In the genomic region with DNA sequence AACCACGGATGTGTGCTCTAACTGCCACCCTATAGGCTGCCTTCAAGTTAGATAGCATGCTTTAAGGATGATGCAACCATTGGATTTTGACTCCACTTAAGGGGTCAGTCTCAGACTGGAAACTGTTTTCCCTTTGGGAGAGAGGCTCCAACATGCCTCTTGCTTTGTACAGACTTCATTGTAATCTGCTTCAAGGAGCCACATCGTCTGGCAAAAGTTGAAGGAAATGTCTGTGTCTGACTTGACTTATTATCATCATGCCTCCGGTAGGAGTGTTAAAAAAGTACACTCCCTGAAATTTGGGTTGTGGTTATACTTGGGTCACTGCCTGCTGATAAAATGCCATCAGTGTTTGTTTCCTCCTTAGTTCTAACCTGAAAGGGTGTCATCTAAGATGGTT, we compare ENCODE assay signal across 14 cellular contexts.
DNase-seq lines count a peak whose midpoint lies in the region; ATAC-seq and TF ChIP-seq lines count a peak whose summit lies in the region.
"Had no signal": no experiment of that assay in that cellular context is flagged by ENCODE, and none has a peak within 500 bp of the region (broad histone marks: within the 10 kb centered on the region; RNA-seq: fewer than 3 reads in every experiment).

No MANE protein-coding gene starts in this region.

- H3K9me2 ChIP-seq in PC-9 (ENCODE audit: insufficient read depth), result no peaks in the 10 kb centered on the region

- H3K27ac ChIP-seq in PC-9, result no peak overlapping the region
- no peak overlapping the region for H3K27ac ChIP-seq in neural progenitor cell
- H3K27ac ChIP-seq in suprapubic skin, result no peak overlapping the region
- H3K27ac ChIP-seq: adrenal gland, VCaP had no signal

- TF ChIP-seq EP300 in suprapubic skin (IDR thresholded peaks at IDR 0.05), result no peak

- H3K27me3 Mint-ChIP-seq in neural progenitor cell (ENCODE audit: insufficient read depth, low read depth), result no peaks in the 10 kb centered on the region
- H3K27me3 Mint-ChIP-seq: CD4-positive, alpha-beta memory T cell had no signal

- no peak overlapping the region for H3K27ac Mint-ChIP-seq in neural progenitor cell
- H3K27ac Mint-ChIP-seq: CD4-positive, alpha-beta memory T cell; H9; natural killer cell had no signal

- CTCF ChIA-PET in PC-9 (lab: Charles Lee), result no interaction called here

- no peak overlapping the region for H3K9ac ChIP-seq in neural progenitor cell

- H3K27me3 ChIP-seq in PC-9 (ENCODE audit: insufficient read depth, low read depth), result no peaks in the 10 kb centered on the region
- no peaks in the 10 kb centered on the region for H3K27me3 ChIP-seq in neural progenitor cell
- no peaks in the 10 kb centered on the region for H3K27me3 ChIP-seq in suprapubic skin
- H3K27me3 ChIP-seq: adrenal gland had no signal

- H2AFZ ChIP-seq in PC-9 (peak overlapping the region; percentile 39; the same call in 1 of the 2 replicates), neural progenitor cell (replicated peaks) (peak overlapping the region; percentile 79)

- H3K36me3 ChIP-seq in PC-9 (ENCODE audit: low read depth) (no peaks in the 10 kb centered on the region), neural progenitor cell (no peaks in the 10 kb centered on the region), suprapubic skin (no peaks in the 10 kb centered on the region)
- H3K36me3 ChIP-seq: adrenal gland had no signal

- peaks cover 4% of the 10 kb centered on the region for H3K4me1 Mint-ChIP-seq in neural progenitor cell
- H3K4me1 Mint-ChIP-seq: CD4-positive, alpha-beta memory T cell; natural killer cell had no signal

- no peak overlapping the region for H3K4me3 Mint-ChIP-seq in neural progenitor cell
- H3K4me3 Mint-ChIP-seq: CD4-positive, alpha-beta memory T cell; H9; natural killer cell had no signal

- H3K9me3 ChIP-seq in PC-9 (ENCODE audit: insufficient read depth, low read depth) (no peaks in the 10 kb centered on the region), neural progenitor cell (ENCODE audit: low read depth) (no peaks in the 10 kb centered on the region), suprapubic skin (no peaks in the 10 kb centered on the region)
- H3K9me3 ChIP-seq: adrenal gland had no signal

- no peak for TF ChIP-seq POLR2A in erythroblast (IDR thresholded peaks at IDR 0.05; ENCODE audit: low read length)
- no peak for TF ChIP-seq POLR2A in suprapubic skin (IDR thresholded peaks at IDR 0.05)

- H3K4me2 ChIP-seq in PC-9, result no peak overlapping the region
- H3K4me2 ChIP-seq in neural progenitor cell, result no peak overlapping the region

- 11% methylated on average over 3 of the region's 3 CpGs for WGBS in suprapubic skin

- H3F3A ChIP-seq in PC-9 (ENCODE audit: insufficient read depth, low read depth), result no peaks in the 10 kb centered on the region
- H3F3A ChIP-seq in neural progenitor cell (ENCODE audit: low read depth), result no peaks in the 10 kb centered on the region

- no peak for ATAC-seq in HG02973 (IDR thresholded peaks at IDR 0.05; ENCODE audit: unreplicated experiment)
- ATAC-seq: natural killer cell had no signal

- H3K36me3 Mint-ChIP-seq in neural progenitor cell, result no peaks in the 10 kb centered on the region
- H3K36me3 Mint-ChIP-seq: CD4-positive, alpha-beta memory T cell; natural killer cell had no signal

- H3K9me3 Mint-ChIP-seq in neural progenitor cell, result no peaks in the 10 kb centered on the region
- H3K9me3 Mint-ChIP-seq: H9 had no signal

- POLR2A ChIA-PET in PC-9 (lab: Charles Lee; ENCODE audit: unreplicated experiment), result no interaction called here

- H4K20me1 ChIP-seq in PC-9 (ENCODE audit: insufficient read depth) (no peaks in the 10 kb centered on the region), neural progenitor cell (ENCODE audit: low read depth) (no peaks in the 10 kb centered on the region)

- no TSS peak for BruUV-seq in PC-9 (replicated peaks; lab: Mats Ljungman, UMichigan)

- DNase-seq in EL, result peak; percentile 72
- DNase-seq in PC-9, result peak in 1 of 2 experiments; percentile 8
- peak; percentile 28 to 41 for DNase-seq in erythroblast (lab: John Stamatoyannopoulos, UW)
- DNase-seq in neural progenitor cell (ENCODE audit: low spot score), result no peak
- DNase-seq in suprapubic skin (ENCODE audit: low spot score in 2 of 2), result no peak
- DNase-seq in posterior cingulate gyrus, result no peak
- no peak for DNase-seq in cerebellum (ENCODE audit: low spot score)
- DNase-seq: adrenal gland; CD4-positive, alpha-beta memory T cell; H9; Kasumi-1; natural killer cell had no signal

- H3K4me3 ChIP-seq in PC-9 (no peak overlapping the region), neural progenitor cell (no peak overlapping the region), suprapubic skin (no peak overlapping the region)
- H3K4me3 ChIP-seq: adrenal gland had no signal

- H3K4me1 ChIP-seq in PC-9 (replicated peaks; ENCODE audit: insufficient read depth) (no peaks in the 10 kb centered on the region), neural progenitor cell (peaks cover 5% of the 10 kb centered on the region), suprapubic skin (no peaks in the 10 kb centered on the region)

- H3K79me2 ChIP-seq in PC-9 (ENCODE audit: low read depth), result no peaks in the 10 kb centered on the region
- H3K79me2 ChIP-seq in neural progenitor cell (ENCODE audit: low read depth), result no peaks in the 10 kb centered on the region

- TF ChIP-seq CTCF in PC-9 (conservative IDR thresholded peaks at IDR 0.05) (no peak), neural progenitor cell (IDR thresholded peaks at IDR 0.05) (no peak), suprapubic skin (IDR thresholded peaks at IDR 0.05) (no peak)

- intact Hi-C loops in PC-9 (cut with micrococcal nuclease; ENCODE audit: unreplicated experiment), result no loop called here
- intact Hi-C loops in posterior cingulate gyrus (cut with DNase I), result no loop called here

Comparison
In these comparisons a context has a peak if more than half of its experiments do, and no peak if none do; other contexts are left out.
1. DNase-seq: peak in EL (single experiment) and erythroblast (2 of 2); none in neural progenitor cell (single experiment), suprapubic skin (0 of 2), posterior cingulate gyrus (0 of 10) and cerebellum (single experiment).